13 cellular contexts compared by ENCODE assay signal in genomic region chr13:112891477-112892401, GRCh38.
DNase-seq lines count a peak whose midpoint lies in the region; ATAC-seq, FAIRE-seq and TF ChIP-seq lines count a peak whose summit lies in the region.
"Had no signal": no experiment of that assay in that cellular context is flagged by ENCODE, and none has a peak within 500 bp of the region (broad histone marks: within the 10 kb centered on the region; RNA-seq: fewer than 3 reads in every experiment).

No MANE protein-coding gene starts in this region.

- ATAC-seq in lower lobe of right lung (peak in 1 of 2 donors; percentile 3), HG02970 (IDR thresholded peaks at IDR 0.05; ENCODE audit: low FRiP score, unreplicated experiment) (no peak)
- ATAC-seq in activated naive CD8-positive, alpha-beta T cell treated with anti-CD3 and anti-CD28 coated beads, Interleukin-2, amount 50 U/mL, for 24 hours = no peak
- ATAC-seq: activated CD4-positive, CD25-positive, alpha-beta regulatory T cell treated with anti-CD3 and anti-CD28 coated beads, Interleukin-2, amount 50 U/mL, for 24 hours; activated T-cell treated with anti-CD3 and anti-CD28 coated beads, Interleukin-2, amount 50 U/mL, for 4 hours; stimulated activated effector memory CD8-positive, alpha-beta T cell treated with anti-CD3 and anti-CD28 coated beads, Interleukin-12 subunit alpha, Interleukin-12 subunit beta, amount 100 ng/mL, for 72 hours had no signal

- H3K27me3 Mint-ChIP-seq in activated naive CD8-positive, alpha-beta T cell treated with anti-CD3 and anti-CD28 coated beads, Interleukin-2, amount 50 U/mL, for 24 hours = peaks cover 16% of the 10 kb centered on the region
- H3K27me3 Mint-ChIP-seq in osteocyte (ENCODE audit: unreplicated experiment) = peaks cover 30% of the 10 kb centered on the region

- no peaks in the 10 kb centered on the region for H3K9me3 ChIP-seq in lower lobe of right lung

- peaks cover 22% of the 10 kb centered on the region for H3K27me3 ChIP-seq in lower lobe of right lung (ENCODE audit: low read depth)

- H3K4me3 Mint-ChIP-seq in activated naive CD8-positive, alpha-beta T cell treated with anti-CD3 and anti-CD28 coated beads, Interleukin-2, amount 50 U/mL, for 24 hours = no peak overlapping the region
- no peak overlapping the region for H3K4me3 Mint-ChIP-seq in osteocyte (ENCODE audit: unreplicated experiment)
- H3K4me3 Mint-ChIP-seq: activated T-cell treated with anti-CD3 and anti-CD28 coated beads, Interleukin-2, amount 50 U/mL, for 4 hours; stimulated activated effector memory CD8-positive, alpha-beta T cell treated with anti-CD3 and anti-CD28 coated beads, Interleukin-12 subunit alpha, Interleukin-12 subunit beta, amount 100 ng/mL, for 72 hours had no signal

- no peaks in the 10 kb centered on the region for H3K9me3 Mint-ChIP-seq in activated naive CD8-positive, alpha-beta T cell treated with anti-CD3 and anti-CD28 coated beads, Interleukin-2, amount 50 U/mL, for 24 hours
- H3K9me3 Mint-ChIP-seq in osteocyte (ENCODE audit: unreplicated experiment) = no peaks in the 10 kb centered on the region
- H3K9me3 Mint-ChIP-seq: activated T-cell treated with anti-CD3 and anti-CD28 coated beads, Interleukin-2, amount 50 U/mL, for 4 hours; stimulated activated effector memory CD8-positive, alpha-beta T cell treated with anti-CD3 and anti-CD28 coated beads, Interleukin-12 subunit alpha, Interleukin-12 subunit beta, amount 100 ng/mL, for 72 hours had no signal

- H3K36me3 Mint-ChIP-seq in activated naive CD8-positive, alpha-beta T cell treated with anti-CD3 and anti-CD28 coated beads, Interleukin-2, amount 50 U/mL, for 24 hours (ENCODE audit: low read depth) = no peaks in the 10 kb centered on the region
- H3K36me3 Mint-ChIP-seq in osteocyte (ENCODE audit: unreplicated experiment) = no peaks in the 10 kb centered on the region
- H3K36me3 Mint-ChIP-seq: stimulated activated effector memory CD8-positive, alpha-beta T cell treated with anti-CD3 and anti-CD28 coated beads, Interleukin-12 subunit alpha, Interleukin-12 subunit beta, amount 100 ng/mL, for 72 hours had no signal

- no peaks in the 10 kb centered on the region for H3K4me1 Mint-ChIP-seq in activated naive CD8-positive, alpha-beta T cell treated with anti-CD3 and anti-CD28 coated beads, Interleukin-2, amount 50 U/mL, for 24 hours
- peaks cover 12% of the 10 kb centered on the region for H3K4me1 Mint-ChIP-seq in osteocyte (ENCODE audit: unreplicated experiment)

- no peak for TF ChIP-seq CTCF in lower lobe of right lung (IDR thresholded peaks at IDR 0.05)
- no peak for TF ChIP-seq CTCF in osteocyte (IDR thresholded peaks at IDR 0.05)

- no peaks in the 10 kb centered on the region for H3K36me3 ChIP-seq in lower lobe of right lung

- FAIRE-seq in HTR-8/SVneo (lab: Jason Lieb, UNC) = no peak
- FAIRE-seq: H54 had no signal

- H3K27ac ChIP-seq in lower lobe of right lung = no peak overlapping the region

- intact Hi-C loops in lower lobe of right lung (cut with DNase I) = no loop called here

- no peak overlapping the region for H3K4me3 ChIP-seq in lower lobe of right lung

- H3K4me1 ChIP-seq in lower lobe of right lung = peaks cover 28% of the 10 kb centered on the region

- H3K27ac Mint-ChIP-seq in activated naive CD8-positive, alpha-beta T cell treated with anti-CD3 and anti-CD28 coated beads, Interleukin-2, amount 50 U/mL, for 24 hours = no peak overlapping the region
- no peak overlapping the region for H3K27ac Mint-ChIP-seq in osteocyte (ENCODE audit: unreplicated experiment)
- H3K27ac Mint-ChIP-seq: stimulated activated effector memory CD8-positive, alpha-beta T cell treated with anti-CD3 and anti-CD28 coated beads, Interleukin-12 subunit alpha, Interleukin-12 subunit beta, amount 100 ng/mL, for 72 hours had no signal

- peak; percentile 87 for DNase-seq in COLO668 (lab: John Stamatoyannopoulos, UW; ENCODE audit: unreplicated experiment)
- DNase-seq in NCI-H1417 (lab: John Stamatoyannopoulos, UW) = peak; percentile 52 to 99 (median 97)
- DNase-seq in astrocyte of the hippocampus (ENCODE audit: low read depth, low spot score) = peak; percentile 24
- DNase-seq in lower lobe of right lung = peak; percentile 40
- DNase-seq in activated naive CD8-positive, alpha-beta T cell treated with anti-CD3 and anti-CD28 coated beads, Interleukin-2, amount 50 U/mL, for 24 hours = no peak
- DNase-seq in HTR-8/SVneo (ENCODE audit: insufficient read length, low spot score) = no peak
- no peak for DNase-seq in osteocyte (ENCODE audit: extremely low spot score, unreplicated experiment)
- DNase-seq: activated T-cell treated with anti-CD3 and anti-CD28 coated beads, Interleukin-2, amount 50 U/mL, for 4 hours; NCI-H1105 had no signal

Comparison
In these comparisons a context has a peak if more than half of its experiments do, and no peak if none do; other contexts are left out.
1. DNase-seq: peak in COLO668 (single experiment), NCI-H1417 (3 of 3), astrocyte of the hippocampus (single experiment) and lower lobe of right lung (single experiment); none in activated naive CD8-positive, alpha-beta T cell treated with anti-CD3 and anti-CD28 coated beads, Interleukin-2, amount 50 U/mL, for 24 hours (single experiment), HTR-8/SVneo (single experiment) and osteocyte (single experiment).